ENCODE assay signal across 18 cellular contexts in genomic region chr13:113857531-113858195, GRCh38. TPM values are rescaled to one million over a fixed set of nuclear protein-coding genes. Genes with fewer than 3 reads are reported as not detected.
DNase-seq lines count a peak whose midpoint lies in the region; TF ChIP-seq lines count a peak whose summit lies in the region.
"Had no signal": no experiment of that assay in that cellular context is flagged by ENCODE, and none has a peak within 500 bp of the region (broad histone marks: within the 10 kb centered on the region; RNA-seq: fewer than 3 reads in every experiment).

No MANE protein-coding gene starts in this region.

- peaks cover 11% of the 10 kb centered on the region for H3K79me1 ChIP-seq in neuronal stem cell (ENCODE audit: low read depth, low read length)

- H3K23ac ChIP-seq in neuronal stem cell (ENCODE audit: low read depth, low read length, poor library complexity) = no peak overlapping the region

- intact Hi-C loops in CD4-positive, alpha-beta memory T cell (cut with micrococcal nuclease) = no loop called here

- peak overlapping the region; percentile 73 for H3K18ac ChIP-seq in neuronal stem cell (ENCODE audit: low read length)

- H3K14ac ChIP-seq in neuronal stem cell (ENCODE audit: low read length) = peak overlapping the region; percentile 10

- WGBS in neuronal stem cell (ENCODE audit: extremely low coverage in 2 of 2, insufficient read length in 2 of 2, insufficient replicate concordance in 1 of 2), 2 donors = no CpG with 5 or more reads among the region's 20 CpGs

- H2BK5ac ChIP-seq in neuronal stem cell (ENCODE audit: low read length) = peak overlapping the region; percentile 84

- H2BK120ac ChIP-seq in neuronal stem cell (ENCODE audit: low read depth, low read length) = no peak overlapping the region

- H3K27me3 ChIP-seq in neuronal stem cell (ENCODE audit: control insufficient read depth in 3 of 3, insufficient read depth in 3 of 3, low read depth in 1 of 3, low read length in 3 of 3) = peaks cover 0 to 32% (median 0%) of the 10 kb centered on the region in 3 experiments
- peaks cover 3% of the 10 kb centered on the region for H3K27me3 ChIP-seq in CD4-positive, alpha-beta memory T cell (ENCODE audit: insufficient read depth, low read length)
- H3K27me3 ChIP-seq: adrenal gland, heart left ventricle had no signal

- CTCF ChIA-PET in CD4-positive, alpha-beta memory T cell (lab: Charles Lee; ENCODE audit: partially characterized antibody) = interaction anchor here (1.4 kb wide), 1 partner anchor 17 kb away, joined by 3 read pairs; no protein-coding TSS in a partner anchor

- H3K4me2 ChIP-seq in neuronal stem cell (ENCODE audit: insufficient read depth, low read length, poor library complexity, severe bottlenecking) = no peak overlapping the region

- H3K9me3 ChIP-seq in neuronal stem cell (replicated peaks in 1 of 2; ENCODE audit: control insufficient read depth in 2 of 2, insufficient read depth in 1 of 2, low read depth in 1 of 2, low read length in 2 of 2) = no peaks in the 10 kb centered on the region
- H3K9me3 ChIP-seq in CD4-positive, alpha-beta memory T cell (ENCODE audit: control insufficient read depth in 1 of 2, low read length in 2 of 2) = no peaks in the 10 kb centered on the region
- H3K9me3 ChIP-seq: adrenal gland, heart left ventricle, SK-N-SH had no signal

- peak overlapping the region; percentile 35; the same call in 1 of the 2 replicates for H3K4me3 Mint-ChIP-seq in HFFc6
- H3K4me3 Mint-ChIP-seq in CD4-positive, alpha-beta memory T cell = no peak overlapping the region
- H3K4me3 Mint-ChIP-seq: activated CD4-positive, alpha-beta T cell treated with anti-CD3 and anti-CD28 coated beads, Interleukin-2, amount 10 ng/mL, durations not matched to agents 7 days and 5 days had no signal

- no peak overlapping the region for H3K4me3 ChIP-seq in epithelial cell of esophagus (ENCODE audit: low read length)
- H3K4me3 ChIP-seq in neuronal stem cell (ENCODE audit: low read length in 2 of 2) = no peak overlapping the region
- no peak overlapping the region for H3K4me3 ChIP-seq in CD4-positive, alpha-beta memory T cell (ENCODE audit: low read length in 2 of 2)
- H3K4me3 ChIP-seq: adrenal gland, heart left ventricle had no signal

- no peak overlapping the region for H2BK12ac ChIP-seq in neuronal stem cell (ENCODE audit: low read length)

- peak overlapping the region; percentile 93 for H3K27ac Mint-ChIP-seq in HFFc6
- H3K27ac Mint-ChIP-seq in CD4-positive, alpha-beta memory T cell = no peak overlapping the region
- H3K27ac Mint-ChIP-seq: activated CD4-positive, alpha-beta T cell treated with anti-CD3 and anti-CD28 coated beads, Interleukin-2, amount 10 ng/mL, durations not matched to agents 7 days and 5 days; progenitor cell of endocrine pancreas had no signal

- H2AFZ ChIP-seq in neuronal stem cell (ENCODE audit: low read length) = no peak overlapping the region

- peaks cover 27 to 59% of the 10 kb centered on the region in 2 donors for H3K4me1 ChIP-seq in neuronal stem cell (ENCODE audit: control insufficient read depth in 2 of 2, insufficient read depth in 1 of 2, low read depth in 1 of 2, low read length in 2 of 2)
- H3K4me1 ChIP-seq in CD4-positive, alpha-beta memory T cell (ENCODE audit: insufficient read depth, low read length) = peaks cover 15% of the 10 kb centered on the region

- peaks cover 0 to 4% of the 10 kb centered on the region in 2 donors for H3K36me3 ChIP-seq in neuronal stem cell (replicated peaks in 1 of 2; ENCODE audit: control insufficient read depth in 2 of 2, insufficient read depth in 2 of 2, low read length in 2 of 2)
- no peaks in the 10 kb centered on the region for H3K36me3 ChIP-seq in CD4-positive, alpha-beta memory T cell (ENCODE audit: insufficient read depth, low read length)
- H3K36me3 ChIP-seq: adrenal gland had no signal

- peak overlapping the region; percentile 77 for H3K27ac ChIP-seq in neuronal stem cell (replicated peaks; ENCODE audit: low read length)
- no peak overlapping the region for H3K27ac ChIP-seq in CD4-positive, alpha-beta memory T cell (ENCODE audit: low read depth, low read length)
- H3K27ac ChIP-seq: adrenal gland had no signal

- POLR2A ChIA-PET in CD4-positive, alpha-beta memory T cell (lab: Charles Lee; ENCODE audit: partially characterized antibody) = no interaction called here

- H3K36me3 Mint-ChIP-seq in HFFc6 (ENCODE audit: low read depth) = peaks cover 62% of the 10 kb centered on the region
- H3K36me3 Mint-ChIP-seq in CD4-positive, alpha-beta memory T cell = no peaks in the 10 kb centered on the region

- peaks cover 12% of the 10 kb centered on the region for H3K27me3 Mint-ChIP-seq in HFFc6 (ENCODE audit: insufficient read depth)
- H3K27me3 Mint-ChIP-seq in CD4-positive, alpha-beta memory T cell = peaks cover 4 to 14% of the 10 kb centered on the region in 2 donors

- H3K4ac ChIP-seq in neuronal stem cell (ENCODE audit: low read length) = no peak overlapping the region

- H4K91ac ChIP-seq in neuronal stem cell (ENCODE audit: low read depth, low read length, poor library complexity) = no peak overlapping the region

- no peak overlapping the region for H4K8ac ChIP-seq in neuronal stem cell (ENCODE audit: low read depth, low read length)

- H2BK15ac ChIP-seq in neuronal stem cell (ENCODE audit: low read length) = no peak overlapping the region

- peak overlapping the region; percentile 16 for H2AK5ac ChIP-seq in neuronal stem cell (ENCODE audit: low read depth, low read length)

- TF ChIP-seq CTCF in HFFc6 (IDR thresholded peaks at IDR 0.05) (no peak), epithelial cell of esophagus (IDR thresholded peaks at IDR 0.05; ENCODE audit: insufficient read depth, low read depth, low read length, missing control alignments) (no peak)

- DNase-seq in COLO829 (ENCODE audit: low spot score) (peak; percentile 26), HFFc6 (no peak), epithelial cell of esophagus (ENCODE audit: low read depth) (peak; percentile 23), neuronal stem cell (ENCODE audit: low spot score) (no peak), DMS 273 (lab: John Stamatoyannopoulos, UW; ENCODE audit: unreplicated experiment) (no peak), HUDEP-2 (lab: John Stamatoyannopoulos, UW; ENCODE audit: unreplicated experiment in 76 of 76) (no peak)
- DNase-seq in CD4-positive, alpha-beta memory T cell = no peak
- DNase-seq in central memory CD4-positive, alpha-beta T cell = no peak
- DNase-seq: activated CD4-positive, alpha-beta T cell treated with anti-CD3 and anti-CD28 coated beads, Interleukin-2, amount 10 ng/mL, durations not matched to agents 7 days and 5 days; erythroblast; NCI-H187; NCI-H526; OCI-M1; SK-N-SH; stimulated activated naive CD4-positive, alpha-beta T cell treated with Interleukin-2 at 50 U/mL for 16 hours had no signal

- H3K4me1 Mint-ChIP-seq in HFFc6 (ENCODE audit: low read depth) = peaks cover 68% of the 10 kb centered on the region
- H3K4me1 Mint-ChIP-seq in CD4-positive, alpha-beta memory T cell = peaks cover 9 to 22% (median 16%) of the 10 kb centered on the region in 4 donors

- H3K9ac ChIP-seq in neuronal stem cell (ENCODE audit: low read depth, low read length, poor library complexity) = peak overlapping the region; percentile 50
- H3K9ac ChIP-seq: SK-N-SH had no signal

- H3K9me3 Mint-ChIP-seq in HFFc6 = peaks cover 3% of the 10 kb centered on the region; the same call in 1 of the 2 replicates
- H3K9me3 Mint-ChIP-seq in CD4-positive, alpha-beta memory T cell = peaks cover 0 to 2% (median 0%) of the 10 kb centered on the region in 8 donors

RNA-seq across cellular contexts. Expression of gene GAS6, which starts 6.2 kb away (rescaled TPM):
- 100 to 1,000 TPM; 669 to 813 (median 715) TPM for total RNA-seq in HFFc6 (2021; fragmentation: NEBNext Ultra II Directional; extraction: Animal tissue kit (Norgen Biotek cat#: 25700))
- polyA plus RNA-seq in neuronal stem cell (2013, experiment 1 of 2) = 34.2 TPM
- polyA plus RNA-seq in neuronal stem cell (2013, experiment 2 of 2) = 33.8 TPM
- 10 to 100 TPM; 16.5 to 17.2 TPM for total RNA-seq in CD4-positive, alpha-beta memory T cell
- 1 to 10 TPM in 1 of 2 donors, under 1 TPM in 1; 0.39 to 1.1 TPM for polyA plus RNA-seq in CD4-positive, alpha-beta memory T cell

Comparison
In these comparisons a context has a peak if more than half of its experiments do, and no peak if none do; other contexts are left out.
1. DNase-seq: peak in COLO829 (single experiment) and epithelial cell of esophagus (single experiment); none in HFFc6 (single experiment), neuronal stem cell (single experiment), CD4-positive, alpha-beta memory T cell (0 of 5), DMS 273 (single experiment), HUDEP-2 (0 of 76) and central memory CD4-positive, alpha-beta T cell (single experiment).
2. RNA of gene GAS6, which starts 6.2 kb away (total RNA-seq): 669 to 813 TPM in HFFc6; 16.5 to 17.2 TPM in CD4-positive, alpha-beta memory T cell; every median in the first group is over 10 times any median in the second.